19 cellular contexts compared by ENCODE assay signal in the genomic region with DNA sequence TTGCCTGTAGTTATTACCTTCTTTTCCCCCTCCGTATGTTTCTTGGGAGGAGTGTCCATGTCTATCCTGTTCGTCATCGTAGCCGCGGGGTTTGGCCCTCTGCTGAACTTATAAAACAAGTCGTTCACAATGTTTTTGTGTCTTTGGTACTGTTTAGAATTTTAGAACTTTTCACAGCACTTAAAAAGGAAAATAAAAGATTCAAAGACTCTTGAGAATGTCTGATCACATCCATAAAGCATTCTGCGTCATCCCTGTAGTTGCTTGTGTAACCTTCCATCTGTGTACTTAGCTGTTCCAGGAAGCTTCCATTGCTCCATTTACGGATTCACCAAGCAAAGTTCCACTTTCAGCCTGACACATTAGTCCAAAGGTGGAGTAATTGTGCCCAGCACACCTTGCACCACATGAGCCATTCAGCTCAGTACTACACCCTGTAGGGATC.
DNase-seq lines count a peak whose midpoint lies in the region; ATAC-seq, FAIRE-seq and TF ChIP-seq lines count a peak whose summit lies in the region.
"Had no signal": no experiment of that assay in that cellular context is flagged by ENCODE, and none has a peak within 500 bp of the region (broad histone marks: within the 10 kb centered on the region; RNA-seq: fewer than 3 reads in every experiment).

No MANE protein-coding gene starts in this region.

- H3K9me3 ChIP-seq in right lobe of liver (no peaks in the 10 kb centered on the region), HepG2 (ENCODE audit: low read length) (peaks cover 76% of the 10 kb centered on the region), thyroid gland (no peaks in the 10 kb centered on the region)
- H3K9me3 ChIP-seq: Caco-2 had no signal

- H3K4me1 ChIP-seq in right lobe of liver = no peaks in the 10 kb centered on the region
- H3K4me1 ChIP-seq in HepG2 (ENCODE audit: insufficient read depth, low read length) = no peaks in the 10 kb centered on the region
- H3K4me1 ChIP-seq in thyroid gland = no peaks in the 10 kb centered on the region
- H3K4me1 ChIP-seq: Caco-2 had no signal

- H3K9ac ChIP-seq in HepG2 (ENCODE audit: insufficient read depth, low read depth, low read length) = no peak overlapping the region

- TF ChIP-seq EP300 in HepG2 (IDR thresholded peaks at IDR 0.05; ENCODE audit: low read depth in 2 of 2, low read length in 2 of 2) (no peak), HepG2 (CRISPR knock-in tag; IDR thresholded peaks at IDR 0.05; ENCODE audit: borderline replicate concordance) (no peak)

- WGBS in right lobe of liver (ENCODE audit: insufficient coverage, low coverage, low lambda C conversion rate, missing lambda C conversion rate) = 72% methylated on average over 8 of the region's 8 CpGs
- 66% methylated on average over 8 of the region's 8 CpGs for WGBS in HepG2 (ENCODE audit: low lambda C conversion rate)
- 85 to 87% methylated on average over 8 of the region's 8 CpGs for WGBS in thyroid gland, 2 donors

- no peak overlapping the region for H3K4me2 ChIP-seq in HepG2 (ENCODE audit: low read depth, low read length)
- H3K4me2 ChIP-seq: GM23338 had no signal

- H2AFZ ChIP-seq in HepG2 (ENCODE audit: low read length) = no peak overlapping the region
- H2AFZ ChIP-seq: GM23338 had no signal

- no peak for TF ChIP-seq RAD21 in HepG2 (CRISPR knock-in tag; IDR thresholded peaks at IDR 0.05)

- intact Hi-C loops in right lobe of liver (cut with DNase I) = no loop called here
- intact Hi-C loops in HepG2 (cut with micrococcal nuclease; ENCODE audit: unreplicated experiment) = no loop called here
- intact Hi-C loops in Right ventricle myocardium inferior (cut with DNase I) = no loop called here
- intact Hi-C loops in thyroid gland (cut with DNase I) = no loop called here

- in situ Hi-C loops in HepG2 (cut with HindIII; ENCODE audit: extremely low pct_ligation_motif_present, low pct_unique_long_range_greater_than_20kb) = no loop called here

- TF ChIP-seq POLR2A in right lobe of liver (IDR thresholded peaks at IDR 0.05) (no peak), HepG2 (IDR thresholded peaks at IDR 0.05; ENCODE audit: insufficient read depth in 1 of 2, low read depth in 2 of 2, low read length in 2 of 2) (no peak), thyroid gland (IDR thresholded peaks at IDR 0.05) (no peak)

- CTCF ChIA-PET in HepG2 (lab: Yijun Ruan, JAX; ENCODE audit: low intra/inter-chr PET ratio, low total read pairs) = no interaction called here

- TF ChIP-seq CTCF in right lobe of liver (IDR thresholded peaks at IDR 0.05) (no peak), HepG2 (CRISPR knock-in tag; IDR thresholded peaks at IDR 0.05) (no peak), thyroid gland (IDR thresholded peaks at IDR 0.05) (no peak)

- H3K36me3 ChIP-seq in right lobe of liver (no peaks in the 10 kb centered on the region), HepG2 (replicated peaks in 1 of 2; ENCODE audit: control insufficient read depth in 1 of 2, insufficient read depth in 2 of 2, low read length in 2 of 2) (no peaks in the 10 kb centered on the region), thyroid gland (no peaks in the 10 kb centered on the region)

- H4K20me1 ChIP-seq in HepG2 (ENCODE audit: insufficient read depth, low read length) = no peaks in the 10 kb centered on the region

- no peak for FAIRE-seq in HepG2 (lab: Jason Lieb, UNC)
- FAIRE-seq: GM12878, RCC 7860 had no signal

- DNase-seq in right lobe of liver (no peak), HepG2 (ENCODE audit: low spot score) (no peak), epithelial cell of prostate (ENCODE audit: low read depth, low spot score) (no peak), left lobe of liver (ENCODE audit: low spot score) (no peak), Right ventricle myocardium inferior (ENCODE audit: missing footprints) (no peak), thyroid gland (no peak), H4 (ENCODE audit: low spot score) (no peak)
- DNase-seq in activated effector memory CD4-positive, alpha-beta T cell treated with Interleukin-2 at 50 U/mL for 16 hours = no peak
- DNase-seq: 8988T, Caco-2, NCI-H1105 treated with DMSO at 0.1 percent for 48 hours, NCI-H1694, NCI-H2081 treated with DMSO at 0.1 percent for 48 hours, NCI-H446 treated with DMSO at 0.1 percent for 48 hours, SHP77 had no signal

- no TSS peak for BruUV-seq in HepG2 (replicated peaks; lab: Mats Ljungman, UMichigan)

- POLR2A ChIA-PET in HepG2 (lab: Yijun Ruan, JAX) = no interaction called here

- ATAC-seq in right lobe of liver (peak in 3 of 4 donors; percentile 55 to 97 (median 59)), HepG2 (no peak), left lobe of liver (peak; percentile 32), Right ventricle myocardium inferior (no peak)
- ATAC-seq: GM12878, GM23338, HCT116 had no signal

- H3K27me3 ChIP-seq in right lobe of liver (no peaks in the 10 kb centered on the region), HepG2 (ENCODE audit: control insufficient read depth in 1 of 2, insufficient read depth in 2 of 2, low read length in 2 of 2) (no peaks in the 10 kb centered on the region), thyroid gland (no peaks in the 10 kb centered on the region)

- H3K27ac ChIP-seq in right lobe of liver (no peak overlapping the region), HepG2 (ENCODE audit: extremely low read length, insufficient read depth, low read length) (no peak overlapping the region), epithelial cell of prostate (peak overlapping the region; percentile 18), thyroid gland (no peak overlapping the region)

- H3K4me3 ChIP-seq in right lobe of liver (no peak overlapping the region), HepG2 (replicated peaks in 1 of 3; ENCODE audit: insufficient read depth in 1 of 3, low read depth in 2 of 3, low read length in 3 of 3) (no peak overlapping the region), thyroid gland (replicated peaks in 1 of 3) (no peak overlapping the region)
- H3K4me3 ChIP-seq: GM12878, GM23338 had no signal

- no peaks in the 10 kb centered on the region for H3K79me2 ChIP-seq in HepG2 (ENCODE audit: insufficient read depth, low read length)

TF ChIP-seq in HepG2, 621 proteins besides CTCF, POLR2A, EP300 and RAD21:
- TF ChIP-seq SIN3B (IDR thresholded peaks at IDR 0.05; ENCODE audit: low read length) = no peak
- no peak for TF ChIP-seq MBD4 (IDR thresholded peaks at IDR 0.05; ENCODE audit: borderline replicate concordance, low read length)
- TF ChIP-seq STAG1 (CRISPR knock-in tag; IDR thresholded peaks at IDR 0.05) = no peak
- TF ChIP-seq POLR2AphosphoS5 (IDR thresholded peaks at IDR 0.05; ENCODE audit: low read depth, low read length) = no peak
- no peak for TF ChIP-seq ZNF431 (CRISPR knock-in tag; IDR thresholded peaks at IDR 0.05; ENCODE audit: borderline replicate concordance, low read depth)
- TF ChIP-seq NFE2L2 (IDR thresholded peaks at IDR 0.05; ENCODE audit: low read length) = no peak
- no peak for TF ChIP-seq ZNF234 (CRISPR knock-in tag; conservative IDR thresholded peaks at IDR 0.05)
- TF ChIP-seq ZNF326 (CRISPR knock-in tag; IDR thresholded peaks at IDR 0.05; ENCODE audit: borderline replicate concordance) = no peak
- TF ChIP-seq ZNF335 (CRISPR knock-in tag; IDR thresholded peaks at IDR 0.05) = no peak

Comparison
In these comparisons a context has a peak if more than half of its experiments do, and no peak if none do; other contexts are left out.
1. ATAC-seq: peak in right lobe of liver (3 of 4) and left lobe of liver (single experiment); none in HepG2 (single experiment) and Right ventricle myocardium inferior (single experiment).